ENCODE assay signal across 8 cellular contexts in the genomic region with DNA sequence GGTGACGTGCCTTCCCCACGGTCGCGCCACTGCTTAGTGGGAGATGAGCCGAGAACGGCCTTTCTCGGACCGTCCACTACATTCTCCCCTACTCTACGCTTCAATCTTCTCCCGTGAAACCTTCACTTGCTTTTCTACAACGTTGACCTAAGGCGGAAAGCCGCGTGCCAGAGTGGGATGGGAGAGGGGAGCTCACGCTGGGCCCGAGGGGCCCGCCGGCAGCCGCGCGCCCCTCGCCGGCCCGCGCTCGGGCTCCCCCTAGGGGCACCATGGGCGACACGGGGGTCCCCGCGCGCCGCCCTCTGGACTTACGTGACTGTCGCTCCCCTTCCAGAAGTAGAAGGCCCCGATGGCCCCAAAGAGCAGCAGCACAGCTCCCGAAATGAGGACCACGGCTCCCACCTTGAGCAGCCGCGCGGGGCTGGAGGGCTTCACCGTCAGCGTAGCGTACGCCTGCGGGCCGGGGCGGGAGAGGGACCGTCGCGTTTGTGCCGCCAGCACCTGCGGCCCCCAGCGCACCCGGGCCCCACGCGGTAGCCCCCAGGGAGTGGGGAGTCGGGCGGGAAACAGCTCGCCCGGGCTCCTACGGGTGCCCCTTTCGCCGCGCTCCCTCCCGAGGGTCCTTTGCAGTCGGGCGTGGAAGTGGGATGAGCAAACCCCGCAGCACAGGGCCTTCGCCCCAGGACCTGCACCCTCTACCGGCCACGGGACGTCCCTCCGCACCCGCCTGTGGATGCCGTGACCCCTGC. TPM values are rescaled to one million over a fixed set of nuclear protein-coding genes. Genes with fewer than 3 reads are reported as not detected.
DNase-seq lines count a peak whose midpoint lies in the region; ATAC-seq and TF ChIP-seq lines count a peak whose summit lies in the region.

No MANE protein-coding gene starts in this region.

- no peak overlapping the region for H2AFZ ChIP-seq in PC-3 (ENCODE audit: low read length)

- H3K9me3 ChIP-seq in colonic mucosa, result no peaks in the 10 kb centered on the region
- H3K9me3 ChIP-seq in mononuclear cell (ENCODE audit: low read depth, low read length), result no peaks in the 10 kb centered on the region
- no peaks in the 10 kb centered on the region for H3K9me3 ChIP-seq in tibial artery
- H3K9me3 ChIP-seq in PC-3 (ENCODE audit: low read length), result no peaks in the 10 kb centered on the region

- BruUV-seq in PC-3 (replicated peaks; lab: Mats Ljungman, UMichigan), result no TSS peak

- H3K36me3 ChIP-seq in colonic mucosa (no peaks in the 10 kb centered on the region), tibial artery (no peaks in the 10 kb centered on the region), PC-3 (ENCODE audit: low read depth, low read length) (no peaks in the 10 kb centered on the region)

- H3K27me3 ChIP-seq in colonic mucosa, result peaks cover 24% of the 10 kb centered on the region
- H3K27me3 ChIP-seq in mononuclear cell (ENCODE audit: insufficient read depth, low read length), result peaks cover 49% of the 10 kb centered on the region
- H3K27me3 ChIP-seq in tibial artery, result peaks cover 8 to 35% of the 10 kb centered on the region in 2 donors
- no peaks in the 10 kb centered on the region for H3K27me3 ChIP-seq in PC-3 (ENCODE audit: low read length)

- POLR2A ChIA-PET in PC-3 (lab: Charles Lee; ENCODE audit: unreplicated experiment), result no interaction called here

- DNase-seq in HuH-7 (ENCODE audit: low spot score) (peak; percentile 10), colonic mucosa (no peak), tibial artery (no peak), NCI-H2171 (lab: John Stamatoyannopoulos, UW) (no peak), PC-3 (no peak), ureter (ENCODE audit: low spot score) (no peak)

- no peaks in the 10 kb centered on the region for H3K9me2 ChIP-seq in PC-3 (replicated peaks; ENCODE audit: low read length)

- intact Hi-C loops in colonic mucosa (cut with DNase I), result no loop called here
- intact Hi-C loops in tibial artery (cut with DNase I; ENCODE audit: low total_unique reads), result no loop called here
- intact Hi-C loops in PC-3 (cut with micrococcal nuclease), result no loop called here

- H3K4me3 ChIP-seq in colonic mucosa (peak overlapping the region; percentile 17), mononuclear cell (ENCODE audit: low read length) (peak overlapping the region; percentile 23), tibial artery (peak overlapping the region; percentile 18 to 37), PC-3 (ENCODE audit: low read length) (no peak overlapping the region)

- no peak for TF ChIP-seq CTCF in colonic mucosa (IDR thresholded peaks at IDR 0.05)
- peak; percentile 6 for TF ChIP-seq CTCF in tibial artery (IDR thresholded peaks at IDR 0.05)
- TF ChIP-seq CTCF in PC-3 (conservative IDR thresholded peaks at IDR 0.05; ENCODE audit: low read depth, low read length), result no peak

- H3K27ac ChIP-seq in colonic mucosa (no peak overlapping the region), tibial artery (no peak overlapping the region), PC-3 (ENCODE audit: low read length) (no peak overlapping the region)

- H3F3A ChIP-seq in PC-3 (ENCODE audit: low read length, unreplicated experiment), result no peaks in the 10 kb centered on the region

- CTCF ChIA-PET in PC-3 (lab: Charles Lee), result no interaction called here

- H3K9ac ChIP-seq in colonic mucosa (ENCODE audit: low read depth in 2 of 2, low read length in 2 of 2), result no peak overlapping the region
- H3K9ac ChIP-seq in PC-3 (ENCODE audit: low read length), result no peak overlapping the region

- ATAC-seq in GM18502 (IDR thresholded peaks at IDR 0.05; ENCODE audit: poor library complexity, unreplicated experiment), result peak; percentile 77
- ATAC-seq in PC-3, result no peak

- H3K4me1 ChIP-seq in colonic mucosa (no peaks in the 10 kb centered on the region), mononuclear cell (ENCODE audit: insufficient read depth, low read length) (peaks cover 11% of the 10 kb centered on the region), tibial artery (peaks cover 0 to 12% (median 9%) of the 10 kb centered on the region in 4 donors), PC-3 (ENCODE audit: insufficient read depth, low read length) (no peaks in the 10 kb centered on the region)

- no peak overlapping the region for H3K4me2 ChIP-seq in PC-3 (ENCODE audit: low read length)

- H3K79me2 ChIP-seq in PC-3 (ENCODE audit: low read length), result no peaks in the 10 kb centered on the region

- no peaks in the 10 kb centered on the region for H4K20me1 ChIP-seq in PC-3 (ENCODE audit: low read length)

RNA-seq across cellular contexts. Expression of a gene that starts 0.7 kb away (rescaled TPM):
- total RNA-seq in colonic mucosa, result under 1 TPM; 0.30 to 0.35 TPM
- total RNA-seq in mononuclear cell, result 0.10 TPM
- not detected in 2 replicates for total RNA-seq in PC-3 (2014; rRNA removed)
- not detected for total RNA-seq in ureter

Comparison
In these comparisons a context has a peak if more than half of its experiments do, and no peak if none do; other contexts are left out.
1. CTCF ChIP-seq: peak in tibial artery (2 of 2); none in colonic mucosa (single experiment) and PC-3 (single experiment).